ENCODE assay signal across 15 cellular contexts in genomic region chr13:106847049-106847448, GRCh38.
DNase-seq lines count a peak whose midpoint lies in the region; ATAC-seq lines count a peak whose summit lies in the region.
"Had no signal": no experiment of that assay in that cellular context is flagged by ENCODE, and none has a peak within 500 bp of the region (broad histone marks: within the 10 kb centered on the region; RNA-seq: fewer than 3 reads in every experiment).

No MANE protein-coding gene starts in this region.

- H3K4me3 Mint-ChIP-seq in activated CD8-positive, alpha-beta memory T cell treated with anti-CD3 and anti-CD28 coated beads, Interleukin-2, amount 10 ng/mL, durations not matched to agents 7 days and 5 days: no peak overlapping the region
- H3K4me3 Mint-ChIP-seq: CD14-positive monocyte; CD8-positive, alpha-beta T cell had no signal

- no peaks in the 10 kb centered on the region for H3K4me1 Mint-ChIP-seq in activated CD8-positive, alpha-beta memory T cell treated with anti-CD3 and anti-CD28 coated beads, Interleukin-2, amount 10 ng/mL, durations not matched to agents 7 days and 5 days
- H3K4me1 Mint-ChIP-seq: CD14-positive monocyte had no signal

- H3K27me3 ChIP-seq in MG63: no peaks in the 10 kb centered on the region

- H3K4me3 ChIP-seq in MG63: no peak overlapping the region
- H3K4me3 ChIP-seq: A549, HAP-1 had no signal

- no peak for ATAC-seq in activated CD8-positive, alpha-beta memory T cell treated with anti-CD3 and anti-CD28 coated beads, Interleukin-2, amount 10 ng/mL, durations not matched to agents 7 days and 5 days
- ATAC-seq: A549; CD8-positive, alpha-beta T cell had no signal

- H3K9me3 ChIP-seq in MG63: no peaks in the 10 kb centered on the region
- H3K9me3 ChIP-seq: A549, HAP-1 had no signal

- no peak overlapping the region for H3K27ac Mint-ChIP-seq in activated CD8-positive, alpha-beta memory T cell treated with anti-CD3 and anti-CD28 coated beads, Interleukin-2, amount 10 ng/mL, durations not matched to agents 7 days and 5 days
- H3K27ac Mint-ChIP-seq: CD14-positive monocyte; CD8-positive, alpha-beta T cell had no signal

- CTCF ChIA-PET in activated CD8-positive, alpha-beta memory T cell treated with anti-CD3 and anti-CD28 coated beads, Interleukin-2, amount 10 ng/mL, durations not matched to agents 7 days and 5 days (lab: Charles Lee): no interaction called here

- H3K36me3 ChIP-seq in MG63: no peaks in the 10 kb centered on the region
- H3K36me3 ChIP-seq: HAP-1 had no signal

- DNase-seq in LoVo (ENCODE audit: low spot score) (peak; percentile 7), MG63 (peak; percentile 2), SW480 (ENCODE audit: low spot score) (peak; percentile 18), kidney tubule cell (ENCODE audit: low spot score) (peak; percentile 5), iPS-NIHi7 (ENCODE audit: extremely low spot score) (no peak), iPS-NIHi11 (ENCODE audit: low spot score) (no peak), DMS114 treated with DMSO at 0.1 percent for 48 hours (lab: John Stamatoyannopoulos, UW; ENCODE audit: unreplicated experiment) (no peak)
- no peak for DNase-seq in activated CD8-positive, alpha-beta memory T cell treated with anti-CD3 and anti-CD28 coated beads, Interleukin-2, amount 10 ng/mL, durations not matched to agents 7 days and 5 days
- DNase-seq: CD8-positive, alpha-beta T cell; COR-L47; DND-41; GF-D8 had no signal

- no peaks in the 10 kb centered on the region for H3K9me3 Mint-ChIP-seq in activated CD8-positive, alpha-beta memory T cell treated with anti-CD3 and anti-CD28 coated beads, Interleukin-2, amount 10 ng/mL, durations not matched to agents 7 days and 5 days (ENCODE audit: low read depth)
- H3K9me3 Mint-ChIP-seq: CD8-positive, alpha-beta T cell had no signal

- H3K27me3 Mint-ChIP-seq in activated CD8-positive, alpha-beta memory T cell treated with anti-CD3 and anti-CD28 coated beads, Interleukin-2, amount 10 ng/mL, durations not matched to agents 7 days and 5 days: no peaks in the 10 kb centered on the region

- no peaks in the 10 kb centered on the region for H3K36me3 Mint-ChIP-seq in activated CD8-positive, alpha-beta memory T cell treated with anti-CD3 and anti-CD28 coated beads, Interleukin-2, amount 10 ng/mL, durations not matched to agents 7 days and 5 days
- H3K36me3 Mint-ChIP-seq: CD14-positive monocyte; CD8-positive, alpha-beta T cell had no signal

Comparison
In these comparisons a context has a peak if more than half of its experiments do, and no peak if none do; other contexts are left out.
1. DNase-seq: peak in LoVo (single experiment), MG63 (single experiment), SW480 (single experiment) and kidney tubule cell (single experiment); none in activated CD8-positive, alpha-beta memory T cell treated with anti-CD3 and anti-CD28 coated beads, Interleukin-2, amount 10 ng/mL, durations not matched to agents 7 days and 5 days (single experiment), iPS-NIHi7 (single experiment), iPS-NIHi11 (single experiment) and DMS114 treated with DMSO at 0.1 percent for 48 hours (single experiment).